14 cellular contexts compared by ENCODE assay signal in genomic region chr9:126173401-126173800, GRCh38.
DNase-seq lines count a peak whose midpoint lies in the region; ATAC-seq and TF ChIP-seq lines count a peak whose summit lies in the region.
"Had no signal": no experiment of that assay in that cellular context is flagged by ENCODE, and none has a peak within 500 bp of the region (broad histone marks: within the 10 kb centered on the region; RNA-seq: fewer than 3 reads in every experiment).

No MANE protein-coding gene starts in this region.

- peaks cover 5% of the 10 kb centered on the region for H3K9me3 Mint-ChIP-seq in stimulated activated effector memory CD8-positive, alpha-beta T cell treated with anti-CD3 and anti-CD28 coated beads, Interleukin-12 subunit alpha, Interleukin-12 subunit beta, amount 100 ng/mL, for 72 hours
- H3K9me3 Mint-ChIP-seq in endodermal cell = peaks cover 6% of the 10 kb centered on the region
- H3K9me3 Mint-ChIP-seq: HFFc6 had no signal

- H3K27me3 Mint-ChIP-seq in endodermal cell (ENCODE audit: insufficient read depth) = peaks cover 12% of the 10 kb centered on the region

- DNase-seq in cardiac septum (ENCODE audit: low spot score) (peak; percentile 36), left cardiac atrium (no peak), mesenteric fat pad (ENCODE audit: low spot score) (peak; percentile 82), NCI-H446 treated with DMSO at 0.1 percent for 48 hours (lab: John Stamatoyannopoulos, UW) (no peak), endodermal cell (no peak), NCI-H2107 treated with DMSO at 0.1 percent for 48 hours (lab: John Stamatoyannopoulos, UW; ENCODE audit: unreplicated experiment) (no peak)
- DNase-seq in stimulated activated effector memory CD8-positive, alpha-beta T cell treated with anti-CD3 and anti-CD28 coated beads, Interleukin-12 subunit alpha, Interleukin-12 subunit beta, amount 100 ng/mL, for 72 hours (ENCODE audit: low spot score in 2 of 2) = peak in 1 of 2 donors; percentile 37
- DNase-seq: C1 segment of cervical spinal cord; Calu3; CD4-positive, alpha-beta T cell; DMS 273 treated with DMSO at 0.1 percent for 48 hours; HCEC 1CT; HFFc6 had no signal

- no peaks in the 10 kb centered on the region for H3K36me3 Mint-ChIP-seq in stimulated activated effector memory CD8-positive, alpha-beta T cell treated with anti-CD3 and anti-CD28 coated beads, Interleukin-12 subunit alpha, Interleukin-12 subunit beta, amount 100 ng/mL, for 72 hours
- no peaks in the 10 kb centered on the region for H3K36me3 Mint-ChIP-seq in endodermal cell (ENCODE audit: low read depth)

- TF ChIP-seq CTCF in endodermal cell (conservative IDR thresholded peaks at IDR 0.05) = no peak

- ATAC-seq in left cardiac atrium = no peak
- peak; percentile 19 for ATAC-seq in stimulated activated effector memory CD8-positive, alpha-beta T cell treated with anti-CD3 and anti-CD28 coated beads, Interleukin-12 subunit alpha, Interleukin-12 subunit beta, amount 100 ng/mL, for 72 hours

- intact Hi-C loops in cardiac septum (cut with DNase I) = no loop called here
- intact Hi-C loops in left cardiac atrium (cut with DNase I) = no loop called here

- no peak overlapping the region for H3K27ac ChIP-seq in endodermal cell (ENCODE audit: low read depth, low read length)

- H3K9me3 ChIP-seq in endodermal cell (ENCODE audit: control insufficient read depth, low read length) = no peaks in the 10 kb centered on the region

- no peaks in the 10 kb centered on the region for H3K36me3 ChIP-seq in endodermal cell (ENCODE audit: control insufficient read depth, insufficient read depth, low read length)

- H3K4me1 Mint-ChIP-seq in stimulated activated effector memory CD8-positive, alpha-beta T cell treated with anti-CD3 and anti-CD28 coated beads, Interleukin-12 subunit alpha, Interleukin-12 subunit beta, amount 100 ng/mL, for 72 hours = peaks cover 8% of the 10 kb centered on the region
- H3K4me1 Mint-ChIP-seq in endodermal cell = no peaks in the 10 kb centered on the region
- H3K4me1 Mint-ChIP-seq: B cell had no signal

- H3K9ac ChIP-seq in endodermal cell (ENCODE audit: extremely low read depth, low read length, poor library complexity, severe bottlenecking) = no peak overlapping the region

- H3K27ac Mint-ChIP-seq in stimulated activated effector memory CD8-positive, alpha-beta T cell treated with anti-CD3 and anti-CD28 coated beads, Interleukin-12 subunit alpha, Interleukin-12 subunit beta, amount 100 ng/mL, for 72 hours = no peak overlapping the region
- no peak overlapping the region for H3K27ac Mint-ChIP-seq in endodermal cell
- H3K27ac Mint-ChIP-seq: B cell; CD4-positive, alpha-beta T cell; HFFc6 had no signal

- no peaks in the 10 kb centered on the region for H3K27me3 ChIP-seq in endodermal cell (ENCODE audit: control insufficient read depth, insufficient read depth, low read length, poor library complexity, severe bottlenecking)

- no peak overlapping the region for H3K4me3 ChIP-seq in endodermal cell (ENCODE audit: low read length)

- WGBS in endodermal cell (ENCODE audit: insufficient coverage in 1 of 2, insufficient read length in 1 of 2), 2 experiments = 90% methylated on average over 4 to 7 of the region's 7 CpGs

- H3K4me3 Mint-ChIP-seq in stimulated activated effector memory CD8-positive, alpha-beta T cell treated with anti-CD3 and anti-CD28 coated beads, Interleukin-12 subunit alpha, Interleukin-12 subunit beta, amount 100 ng/mL, for 72 hours = no peak overlapping the region
- H3K4me3 Mint-ChIP-seq in endodermal cell = no peak overlapping the region
- H3K4me3 Mint-ChIP-seq: B cell; CD4-positive, alpha-beta T cell; HFFc6 had no signal

- no peaks in the 10 kb centered on the region for H3K4me1 ChIP-seq in endodermal cell (ENCODE audit: control insufficient read depth, insufficient read depth, low read length)

Comparison
In these comparisons a context has a peak if more than half of its experiments do, and no peak if none do; other contexts are left out.
1. DNase-seq: peak in cardiac septum (single experiment) and mesenteric fat pad (single experiment); none in left cardiac atrium (single experiment), NCI-H446 treated with DMSO at 0.1 percent for 48 hours (single experiment), endodermal cell (single experiment) and NCI-H2107 treated with DMSO at 0.1 percent for 48 hours (single experiment).